Comparison of ENCODE assay signal across 25 cellular contexts in the genomic region with DNA sequence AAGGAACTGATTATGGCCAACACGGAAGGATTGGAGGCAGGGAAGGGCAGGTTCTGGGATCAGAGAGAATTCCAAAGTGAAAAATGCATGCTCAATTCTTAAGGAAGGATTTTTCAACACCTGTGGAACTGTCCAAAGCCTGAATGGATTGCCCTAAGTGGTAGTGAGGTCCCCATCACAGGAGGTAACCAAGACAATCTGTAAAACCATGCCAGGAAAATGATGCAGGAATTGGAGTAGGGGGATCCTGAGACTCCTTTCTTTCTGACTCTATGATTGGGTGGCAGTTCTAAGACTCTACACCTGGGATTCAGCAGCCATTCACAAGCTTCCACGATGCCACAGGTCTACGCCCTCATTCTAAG. TPM values are rescaled to one million over a fixed set of nuclear protein-coding genes. Genes with fewer than 3 reads are reported as not detected.
A peak's percentile ranks its signal among the peaks of the same experiment; 100 is the strongest.
DNase-seq lines count a peak whose midpoint lies in the region; ATAC-seq, FAIRE-seq and TF ChIP-seq lines count a peak whose summit lies in the region.
"Had no signal": no experiment of that assay in that cellular context is flagged by ENCODE, and none has a peak within 500 bp of the region (broad histone marks: within the 10 kb centered on the region; RNA-seq: fewer than 3 reads in every experiment).

No MANE protein-coding gene starts in this region.

- in situ Hi-C loops in K562 (cut with MboI), result no loop called here

- H3K4me3 ChIP-seq in HEK293 (ENCODE audit: low read depth, low read length) (no peak overlapping the region), K562 (no peak overlapping the region), ovary (no peak overlapping the region)

- no TSS peak for BruUV-seq in K562 (replicated peaks; lab: Mats Ljungman, UMichigan)

- H3K36me3 Mint-ChIP-seq in glutamatergic neuron (ENCODE audit: unreplicated experiment), result no peaks in the 10 kb centered on the region
- H3K36me3 Mint-ChIP-seq: IgD-negative memory B cell had no signal

- FAIRE-seq in K562 (lab: Jason Lieb, UNC), result no peak
- FAIRE-seq: A204.1, D721Med, GM12892, HepG2 had no signal

- no peak overlapping the region for H3K27ac Mint-ChIP-seq in glutamatergic neuron (ENCODE audit: unreplicated experiment)
- H3K27ac Mint-ChIP-seq: CD4-positive, alpha-beta T cell; H9; HFFc6; IgD-negative memory B cell had no signal

- POLR2A ChIA-PET in HEK293 (lab: Yijun Ruan, JAX), result no interaction called here
- POLR2A ChIA-PET in K562 (lab: Yijun Ruan, JAX), result interaction anchor here (1.0 kb wide), 1 partner anchor 9 kb away, joined by 3 read pairs; no protein-coding TSS in a partner anchor

- intact Hi-C loops in K562 (cut with micrococcal nuclease), result no loop called here
- intact Hi-C loops in ovary (cut with DNase I), result no loop called here

- H3K4me3 Mint-ChIP-seq in glutamatergic neuron (ENCODE audit: unreplicated experiment), result peak overlapping the region; percentile 52
- H3K4me3 Mint-ChIP-seq: CD4-positive, alpha-beta T cell; HFFc6 had no signal

- no peak overlapping the region for H2AFZ ChIP-seq in K562 (ENCODE audit: low read depth, low read length)

- TF ChIP-seq POLR2A in K562 (conservative IDR thresholded peaks at IDR 0.05) (no peak), ovary (IDR thresholded peaks at IDR 0.05) (no peak)

- H3K27me3 ChIP-seq in K562 (ENCODE audit: control insufficient read depth in 2 of 2, insufficient read depth in 2 of 2, low read length in 2 of 2) (peaks cover 0 to 4% of the 10 kb centered on the region in 2 experiments; a peak in 1 of 5 replicates), ovary (no peaks in the 10 kb centered on the region)

- peaks cover 10% of the 10 kb centered on the region for H3K27me3 Mint-ChIP-seq in glutamatergic neuron (ENCODE audit: unreplicated experiment)

- DNase-seq in K562 (ENCODE audit: extremely low read depth in 1 of 4, low spot score in 3 of 4) (no peak), glutamatergic neuron (no peak), ovary (no peak), DMS114 treated with DMSO at 0.1 percent for 48 hours (lab: John Stamatoyannopoulos, UW; ENCODE audit: unreplicated experiment) (no peak), SHP77 (lab: John Stamatoyannopoulos, UW) (no peak)
- DNase-seq: AML-193; CD4-positive, alpha-beta T cell; DMS153; DMS79; GDM1; GOT3; H9; HFFc6 had no signal

- CTCF ChIA-PET in HEK293 (lab: Yijun Ruan, JAX), result no interaction called here
- CTCF ChIA-PET in K562 (lab: Yijun Ruan, JAX; ENCODE audit: low intra/inter-chr PET ratio), result no interaction called here

- H3K27ac ChIP-seq in HEK293 (ENCODE audit: extremely low read depth, low read depth, low read length) (no peak overlapping the region), K562 (ENCODE audit: extremely low read depth, low read depth, low read length) (no peak overlapping the region), ovary (no peak overlapping the region)
- H3K27ac ChIP-seq: C4-2B, KMS-11 had no signal

- no peak for TF ChIP-seq EP300 in K562 (IDR thresholded peaks at IDR 0.05; ENCODE audit: low read length)
- no peak for TF ChIP-seq EP300 in ovary (IDR thresholded peaks at IDR 0.05)

- no peaks in the 10 kb centered on the region for H3K79me2 ChIP-seq in K562 (ENCODE audit: control insufficient read depth, insufficient read depth, low read length)

- no peak for TF ChIP-seq RAD21 in K562 (CRISPR knock-in tag; conservative IDR thresholded peaks at IDR 0.05 in 1 of 2, IDR thresholded peaks at IDR 0.05 in 1 of 2)

- no peaks in the 10 kb centered on the region for H3K9me1 ChIP-seq in K562 (ENCODE audit: control insufficient read depth, insufficient read depth, low read length)

- H3K36me3 ChIP-seq in HEK293 (ENCODE audit: control insufficient read depth in 2 of 2, insufficient read depth in 1 of 2, low read length in 2 of 2) (no peaks in the 10 kb centered on the region), K562 (ENCODE audit: control insufficient read depth, insufficient read depth, low read length) (no peaks in the 10 kb centered on the region), ovary (no peaks in the 10 kb centered on the region)

- peaks cover 24% of the 10 kb centered on the region for H3K4me1 Mint-ChIP-seq in glutamatergic neuron (ENCODE audit: low read depth, unreplicated experiment)

- H3K9ac ChIP-seq in K562 (ENCODE audit: insufficient read depth in 1 of 2, low read depth in 2 of 2, low read length in 2 of 2), result no peak overlapping the region
- H3K9ac ChIP-seq: KMS-11 had no signal

- peaks cover 5% of the 10 kb centered on the region for H3K9me3 Mint-ChIP-seq in glutamatergic neuron (ENCODE audit: unreplicated experiment)
- H3K9me3 Mint-ChIP-seq: HFFc6 had no signal

- no peaks in the 10 kb centered on the region for H3K4me1 ChIP-seq in HEK293 (ENCODE audit: control insufficient read depth, insufficient read depth, low read length)
- H3K4me1 ChIP-seq in K562 (replicated peaks in 1 of 2; ENCODE audit: control insufficient read depth in 2 of 2, insufficient read depth in 2 of 2, low read length in 2 of 2), result no peaks in the 10 kb centered on the region; a peak in 1 of 5 replicates
- no peaks in the 10 kb centered on the region for H3K4me1 ChIP-seq in ovary (ENCODE audit: insufficient read depth)

- ATAC-seq in K562 (no peak), GM18498 (IDR thresholded peaks at IDR 0.05; ENCODE audit: unreplicated experiment) (no peak)
- ATAC-seq: HepG2 had no signal

- no peak for TF ChIP-seq CTCF in HEK293 (tag by site-specific recombination; IDR thresholded peaks at IDR 0.05)
- TF ChIP-seq CTCF in K562 (IDR thresholded peaks at IDR 0.05 in 2 of 3, conservative IDR thresholded peaks at IDR 0.05 in 1 of 3; ENCODE audit: insufficient read depth in 2 of 3, low read depth in 1 of 3, low read length in 3 of 3), result no peak
- TF ChIP-seq CTCF in glutamatergic neuron (IDR thresholded peaks at IDR 0.05; ENCODE audit: partially characterized antibody, unreplicated experiment), result no peak
- no peak for TF ChIP-seq CTCF in ovary (IDR thresholded peaks at IDR 0.05)

- H4K20me1 ChIP-seq in K562 (replicated peaks; ENCODE audit: control insufficient read depth, insufficient read depth, low read length), result peaks cover 3% of the 10 kb centered on the region

- no peak overlapping the region for H3K4me2 ChIP-seq in K562 (ENCODE audit: insufficient read depth, low read length)
- H3K4me2 ChIP-seq: KMS-11 had no signal

- H3K9me3 ChIP-seq in HEK293 (ENCODE audit: control insufficient read depth, insufficient read depth, low read depth, low read length) (no peaks in the 10 kb centered on the region), K562 (replicated peaks; ENCODE audit: control insufficient read depth, insufficient read depth, low read depth, low read length) (no peaks in the 10 kb centered on the region), ovary (no peaks in the 10 kb centered on the region)

- 42% methylated on average over 3 of the region's 3 CpGs for WGBS in K562 (ENCODE audit: insufficient coverage, low coverage, missing lambda C conversion rate)
- WGBS in ovary, 3 donors, result 62 to 69% (median 63%) methylated on average over 3 of the region's 3 CpGs

TF ChIP-seq in HEK293, 187 proteins besides CTCF, POLR2A, EP300 and RAD21 (continues in another document):
- TF ChIP-seq ZNF555 (tag by site-specific recombination; conservative IDR thresholded peaks at IDR 0.05), result no peak

TF ChIP-seq in K562, 482 proteins besides CTCF, POLR2A, EP300 and RAD21 (continues in another document):
- TF ChIP-seq FOXA3 (CRISPR knock-in tag; conservative IDR thresholded peaks at IDR 0.05 in 1 of 2, IDR thresholded peaks at IDR 0.05 in 1 of 2), result no peak

RNA-seq across cellular contexts. Expression of gene ZNRF4, which starts 56.5 kb away (rescaled TPM):
- total RNA-seq in K562 (2011; cell fraction: chromatin; rRNA removed; ENCODE audit: low replicate concordance), result not detected in 2 replicates
- not detected in 2 replicates for total RNA-seq in K562 (2011; cell fraction: nucleolus; rRNA removed)
- not detected in 2 replicates for total RNA-seq in K562 (2011; cell fraction: nucleoplasm; rRNA removed)
- total RNA-seq in K562 (2014; rRNA removed) (not detected in 2 replicates), K562 (2014; rRNA removed; fragmentation: Illumina TruSeq; extraction: Trizol) (not detected in 2 replicates), K562 (2015; rRNA removed; fragmentation: Illumina TruSeq; extraction: Trizol) (not detected in 2 replicates), K562 (2021) (not detected in 2 replicates), glutamatergic neuron (ENCODE audit: unreplicated experiment) (not detected), ovary (not detected)
- polyA plus RNA-seq in K562 (2011; rRNA removed) (not detected in 2 replicates), K562 (2014; fragmentation: Illumina TruSeq; extraction: Trizol) (not detected in 2 replicates), K562 (2014; fragmentation: Nextera tagmentation; extraction: Ambion mirVana) (not detected), K562 (2014; rRNA removed) (not detected in 2 replicates), ovary (not detected)
- polyA plus RNA-seq in K562 (2011; cell fraction: cytosol; rRNA removed), result not detected in 2 replicates
- not detected in 2 replicates for polyA plus RNA-seq in K562 (2011; cell fraction: nucleus; rRNA removed)
- not detected in 2 replicates for polyA plus RNA-seq in K562 (2012)
- polyA minus RNA-seq in K562 (2011; rRNA and poly(A)+ RNA removed), result not detected in 2 replicates
- polyA minus RNA-seq in K562 (2011; cell fraction: cytosol; rRNA and poly(A)+ RNA removed), result not detected in 2 replicates
- polyA minus RNA-seq in K562 (2011; cell fraction: nucleus; rRNA and poly(A)+ RNA removed), result not detected in 2 replicates
- total RNA-seq: Caco-2; CD4-positive, alpha-beta T cell; Daoy; H9; HepG2; HFFc6 had no signal
- polyA plus RNA-seq: BJ, HepG2, IgD-negative memory B cell had no signal

RNA-seq across cellular contexts. Expression of gene PTPRS, which starts 58.1 kb away (rescaled TPM):
- total RNA-seq in K562 (2011; cell fraction: chromatin; rRNA removed; ENCODE audit: low replicate concordance), result 79.8 and 180 TPM in 2 replicates
- total RNA-seq in K562 (2011; cell fraction: nucleolus; rRNA removed), result 97.4 and 130 TPM in 2 replicates
- total RNA-seq in K562 (2011; cell fraction: nucleoplasm; rRNA removed), result 85.8 and 89.2 TPM in 2 replicates
- total RNA-seq in K562 (2014; rRNA removed), result 26.4 and 28.0 TPM in 2 replicates
- total RNA-seq in K562 (2014; rRNA removed; fragmentation: Illumina TruSeq; extraction: Trizol), result 6.1 and 6.7 TPM in 2 replicates
- total RNA-seq in K562 (2015; rRNA removed; fragmentation: Illumina TruSeq; extraction: Trizol), result 14.1 and 15.1 TPM in 2 replicates
- 45.2 and 49.4 TPM in 2 replicates for total RNA-seq in K562 (2021)
- 14.9 and 17.4 TPM in 2 replicates for polyA plus RNA-seq in K562 (2011; rRNA removed)
- 14.3 and 32.7 TPM in 2 replicates for polyA plus RNA-seq in K562 (2011; cell fraction: cytosol; rRNA removed)
- polyA plus RNA-seq in K562 (2011; cell fraction: nucleus; rRNA removed), result 54.1 and 106 TPM in 2 replicates
- 23.1 and 29.5 TPM in 2 replicates for polyA plus RNA-seq in K562 (2012)
- 8.3 and 10.7 TPM in 2 replicates for polyA plus RNA-seq in K562 (2014; fragmentation: Illumina TruSeq; extraction: Trizol)
- 1 to 10 TPM; 1.1 to 1.2 TPM for polyA plus RNA-seq in K562 (2014; fragmentation: Nextera tagmentation; extraction: Ambion mirVana)
- 26.9 and 27.4 TPM in 2 replicates for polyA plus RNA-seq in K562 (2014; rRNA removed)
- 11.5 and 28.9 TPM in 2 replicates for polyA minus RNA-seq in K562 (2011; rRNA and poly(A)+ RNA removed)
- 41.9 and 44.2 TPM in 2 replicates for polyA minus RNA-seq in K562 (2011; cell fraction: cytosol; rRNA and poly(A)+ RNA removed)
- polyA minus RNA-seq in K562 (2011; cell fraction: nucleus; rRNA and poly(A)+ RNA removed), result 27.2 and 33.5 TPM in 2 replicates
- 1,064 TPM for total RNA-seq in glutamatergic neuron (ENCODE audit: unreplicated experiment)
- total RNA-seq in ovary, result 100 to 1,000 TPM; 137 to 196 (median 170) TPM
- 10 to 100 TPM; 12.3 to 37.4 TPM for polyA plus RNA-seq in ovary

Comparison
In these comparisons a context has a peak if more than half of its experiments do, and no peak if none do; other contexts are left out.
1. Of the 44 proteins assayed by ChIP-seq in both K562 and HEK293: peak only in K562: none; only in HEK293: REST; in both: none; in neither: 43.